Comparison of ENCODE assay signal across 19 cellular contexts in genomic region chr3:61605589-61606175, GRCh38. TPM values are rescaled to one million over a fixed set of nuclear protein-coding genes. Genes with fewer than 3 reads are reported as not detected.
"Had no signal": no experiment of that assay in that cellular context is flagged by ENCODE, and none has a peak within 500 bp of the region (broad histone marks: within the 10 kb centered on the region; RNA-seq: fewer than 3 reads in every experiment).

No MANE protein-coding gene starts in this region.

- H3K4me1 ChIP-seq: transverse colon had no signal

- H3K27ac ChIP-seq: epithelial cell of prostate, esophagus muscularis mucosa, hepatocyte, neutrophil, skin epidermis, testis, transverse colon had no signal

- H3K4me1 Mint-ChIP-seq: stimulated activated naive B cell treated with anti-CD40 and anti-IgM and Interleukin-4, amounts not matched to agents 10 μg/mL and 1 μg/mL and 100 μg/mL, for 72 hours; stimulated activated naive CD8-positive, alpha-beta T cell treated with anti-CD3 and anti-CD28 coated beads, Interleukin-15, amount 100 ng/mL, for 72 hours had no signal

- H3K4me3 Mint-ChIP-seq: effector memory CD8-positive, alpha-beta T cell; naive thymus-derived CD4-positive, alpha-beta T cell; nephron progenitor cell; stimulated activated naive B cell treated with anti-CD40 and anti-IgM and Interleukin-4, amounts not matched to agents 10 μg/mL and 1 μg/mL and 100 μg/mL, for 72 hours; stimulated activated naive CD8-positive, alpha-beta T cell treated with anti-CD3 and anti-CD28 coated beads, Interleukin-15, amount 100 ng/mL, for 72 hours had no signal

- H3K9me3 Mint-ChIP-seq: effector memory CD8-positive, alpha-beta T cell; stimulated activated naive CD8-positive, alpha-beta T cell treated with anti-CD3 and anti-CD28 coated beads, Interleukin-15, amount 100 ng/mL, for 72 hours had no signal

- H3K27me3 ChIP-seq: esophagus muscularis mucosa, hepatocyte, neutrophil, testis, transverse colon had no signal

- H3K36me3 Mint-ChIP-seq: naive thymus-derived CD4-positive, alpha-beta T cell; stimulated activated naive B cell treated with anti-CD40 and anti-IgM and Interleukin-4, amounts not matched to agents 10 μg/mL and 1 μg/mL and 100 μg/mL, for 72 hours had no signal

- DNase-seq: effector memory CD8-positive, alpha-beta T cell; foreskin melanocyte; head of caudate nucleus; kidney glomerular epithelial cell; mesendoderm; naive thymus-derived CD4-positive, alpha-beta T cell; nephron progenitor cell; stimulated activated CD4-positive, alpha-beta T cell treated with anti-CD3 and anti-CD28 coated beads, Interleukin-2, amount 100 ng/mL, for 24 hours; stimulated activated CD4-positive, alpha-beta T cell treated with anti-CD3 and anti-CD28 coated beads, Interleukin-4, amount 100 ng/mL, for 4 hours; stimulated activated naive B cell treated with anti-CD40 and anti-IgM and Interleukin-4, amounts not matched to agents 10 μg/mL and 1 μg/mL and 100 μg/mL, for 72 hours; stimulated activated naive CD8-positive, alpha-beta T cell treated with anti-CD3 and anti-CD28 coated beads, Interleukin-15, amount 100 ng/mL, for 72 hours; testis; transverse colon had no signal

- H3K27me3 Mint-ChIP-seq: effector memory CD8-positive, alpha-beta T cell; stimulated activated naive B cell treated with anti-CD40 and anti-IgM and Interleukin-4, amounts not matched to agents 10 μg/mL and 1 μg/mL and 100 μg/mL, for 72 hours; stimulated activated naive CD8-positive, alpha-beta T cell treated with anti-CD3 and anti-CD28 coated beads, Interleukin-15, amount 100 ng/mL, for 72 hours had no signal

- H3K4me3 ChIP-seq: esophagus muscularis mucosa, hepatocyte, skin epidermis, testis, transverse colon had no signal

- H3K36me3 ChIP-seq: neutrophil, transverse colon had no signal

- ATAC-seq: effector memory CD8-positive, alpha-beta T cell; naive thymus-derived CD4-positive, alpha-beta T cell; sciatic nerve; stimulated activated naive B cell treated with anti-CD40 and anti-IgM and Interleukin-4, amounts not matched to agents 10 μg/mL and 1 μg/mL and 100 μg/mL, for 72 hours; stimulated activated naive CD8-positive, alpha-beta T cell treated with anti-CD3 and anti-CD28 coated beads, Interleukin-15, amount 100 ng/mL, for 72 hours had no signal

- H3K27ac Mint-ChIP-seq: effector memory CD8-positive, alpha-beta T cell; naive thymus-derived CD4-positive, alpha-beta T cell; nephron progenitor cell; stimulated activated naive B cell treated with anti-CD40 and anti-IgM and Interleukin-4, amounts not matched to agents 10 μg/mL and 1 μg/mL and 100 μg/mL, for 72 hours; stimulated activated naive CD8-positive, alpha-beta T cell treated with anti-CD3 and anti-CD28 coated beads, Interleukin-15, amount 100 ng/mL, for 72 hours had no signal

- H3K9me3 ChIP-seq: esophagus muscularis mucosa, neutrophil, testis, transverse colon had no signal

RNA-seq across cellular contexts. Expression of gene PTPRG, which starts 44.3 kb away (rescaled TPM):
- polyA plus RNA-seq: naive thymus-derived CD4-positive, alpha-beta T cell had no signal
